In genomic region chr16:81928975-81929374, GRCh38 we compare ENCODE assay signal across 11 cellular contexts.
DNase-seq lines count a peak whose midpoint lies in the region; TF ChIP-seq lines count a peak whose summit lies in the region.
"Had no signal": no experiment of that assay in that cellular context is flagged by ENCODE, and none has a peak within 500 bp of the region (broad histone marks: within the 10 kb centered on the region; RNA-seq: fewer than 3 reads in every experiment).

No MANE protein-coding gene starts in this region.

- no peaks in the 10 kb centered on the region for H3K9me3 Mint-ChIP-seq in osteocyte (ENCODE audit: unreplicated experiment)
- H3K9me3 Mint-ChIP-seq: T-cell had no signal

- H3K23ac ChIP-seq in trophoblast cell (ENCODE audit: low read length): no peak overlapping the region

- no peak overlapping the region for H3K14ac ChIP-seq in trophoblast cell (ENCODE audit: low read length)

- peaks cover 3% of the 10 kb centered on the region for H3K27me3 Mint-ChIP-seq in osteocyte (ENCODE audit: unreplicated experiment)
- H3K27me3 Mint-ChIP-seq: T-cell had no signal

- H3K4me3 ChIP-seq in NB4 (ENCODE audit: low read depth, low read length) (no peak overlapping the region), trophoblast cell (ENCODE audit: low read depth, low read length) (no peak overlapping the region)
- H3K4me3 ChIP-seq: PC-9 had no signal

- H4K12ac ChIP-seq in trophoblast cell (ENCODE audit: low read depth, low read length): no peak overlapping the region

- no peaks in the 10 kb centered on the region for H3K9me3 ChIP-seq in trophoblast cell (ENCODE audit: insufficient read depth, low read depth, low read length)

- H3K79me1 ChIP-seq in trophoblast cell (ENCODE audit: low read length): no peaks in the 10 kb centered on the region

- H2BK12ac ChIP-seq in trophoblast cell (ENCODE audit: low read length): no peak overlapping the region

- no peak overlapping the region for H3K18ac ChIP-seq in trophoblast cell (ENCODE audit: low read length)

- H3K4ac ChIP-seq in trophoblast cell (ENCODE audit: low read depth, low read length): no peak overlapping the region

- no peak overlapping the region for H3K27ac ChIP-seq in trophoblast cell (ENCODE audit: low read depth, low read length)
- H3K27ac ChIP-seq: PC-9 had no signal

- no peak for TF ChIP-seq POLR2A in NB4 (IDR thresholded peaks at IDR 0.05; ENCODE audit: extremely low read depth, insufficient read length)

- H2BK5ac ChIP-seq in trophoblast cell (ENCODE audit: low read depth, low read length, poor library complexity): no peak overlapping the region

- TF ChIP-seq CTCF in GM20000 (IDR thresholded peaks at IDR 0.05; ENCODE audit: extremely low read depth, missing control alignments) (no peak), NB4 (IDR thresholded peaks at IDR 0.05; ENCODE audit: low read depth, low read length) (no peak), osteocyte (IDR thresholded peaks at IDR 0.05) (no peak)

- H3K4me1 ChIP-seq in trophoblast cell (ENCODE audit: control insufficient read depth in 1 of 2, insufficient read depth in 2 of 2, low read length in 2 of 2): no peaks in the 10 kb centered on the region

- H3K36me3 ChIP-seq in trophoblast cell (ENCODE audit: control insufficient read depth in 1 of 2, insufficient read depth in 2 of 2, low read length in 2 of 2): no peaks in the 10 kb centered on the region

- H3K27me3 ChIP-seq in trophoblast cell (ENCODE audit: insufficient read depth, low read length): no peaks in the 10 kb centered on the region

- no peaks in the 10 kb centered on the region for H3K36me3 Mint-ChIP-seq in osteocyte (ENCODE audit: unreplicated experiment)
- H3K36me3 Mint-ChIP-seq: T-cell had no signal

- H3K4me3 Mint-ChIP-seq in osteocyte (ENCODE audit: unreplicated experiment): no peak overlapping the region
- H3K4me3 Mint-ChIP-seq: T-cell had no signal

- no peak overlapping the region for H3K27ac Mint-ChIP-seq in osteocyte (ENCODE audit: unreplicated experiment)
- H3K27ac Mint-ChIP-seq: T-cell had no signal

- no peak overlapping the region for H4K8ac ChIP-seq in trophoblast cell (ENCODE audit: low read depth, low read length)

- H2AFZ ChIP-seq in trophoblast cell (ENCODE audit: insufficient read depth, low read length, poor library complexity): no peak overlapping the region
- H2AFZ ChIP-seq: PC-9 had no signal

- DNase-seq in GM20000 (ENCODE audit: low spot score) (peak; percentile 34), NB4 (ENCODE audit: low read depth) (peak; percentile 46), ecto neural progenitor cell (ENCODE audit: low spot score) (peak; percentile 43), osteocyte (ENCODE audit: extremely low spot score, unreplicated experiment) (peak; percentile 53), trophoblast cell (no peak), NOMO-1 treated with DMSO at 0.1 percent for 48 hours (lab: John Stamatoyannopoulos, UW; ENCODE audit: unreplicated experiment) (no peak), NCI-H2107 (lab: John Stamatoyannopoulos, UW) (no peak)
- DNase-seq: dermis blood vessel endothelial cell, right cardiac atrium, T-cell had no signal

- H3K9ac ChIP-seq in trophoblast cell (ENCODE audit: low read length): no peak overlapping the region

- no peak overlapping the region for H3K4me2 ChIP-seq in trophoblast cell (ENCODE audit: low read length)
- H3K4me2 ChIP-seq: PC-9 had no signal

- H2AK5ac ChIP-seq in trophoblast cell (ENCODE audit: low read length): no peak overlapping the region

- no CpG with 5 or more reads among the region's 8 CpGs for WGBS in trophoblast cell (ENCODE audit: extremely low coverage, insufficient coverage, insufficient read length)

- H2BK120ac ChIP-seq in trophoblast cell (ENCODE audit: insufficient read depth, low read length, poor library complexity): no peak overlapping the region

- H3K79me2 ChIP-seq in trophoblast cell (ENCODE audit: control insufficient read depth, insufficient read depth, low read length, poor library complexity): no peaks in the 10 kb centered on the region

- H4K91ac ChIP-seq in trophoblast cell (ENCODE audit: low read depth, low read length): no peak overlapping the region

- no peaks in the 10 kb centered on the region for H3K4me1 Mint-ChIP-seq in osteocyte (ENCODE audit: unreplicated experiment)

Comparison
In these comparisons a context has a peak if more than half of its experiments do, and no peak if none do; other contexts are left out.
1. DNase-seq: peak in GM20000 (single experiment), NB4 (single experiment), ecto neural progenitor cell (single experiment) and osteocyte (single experiment); none in trophoblast cell (0 of 2), NOMO-1 treated with DMSO at 0.1 percent for 48 hours (single experiment) and NCI-H2107 (single experiment).